In genomic region chr20:40286991-40287531, GRCh38 we compare ENCODE assay signal across 12 cellular contexts.
DNase-seq lines count a peak whose midpoint lies in the region; ATAC-seq, FAIRE-seq and TF ChIP-seq lines count a peak whose summit lies in the region.
"Had no signal": no experiment of that assay in that cellular context is flagged by ENCODE, and none has a peak within 500 bp of the region (broad histone marks: within the 10 kb centered on the region; RNA-seq: fewer than 3 reads in every experiment).

No MANE protein-coding gene starts in this region.

- H4K20me1 ChIP-seq in keratinocyte (ENCODE audit: control insufficient read depth, extremely low read depth, insufficient read depth, low read length), result no peaks in the 10 kb centered on the region

- in situ Hi-C loops in gastrocnemius medialis (cut with MboI; ENCODE audit: low sequenced_read_pairs in 4 of 4), result loop anchor here in 2 of 4 donors (25.0 kb wide), 1 partner anchor 400 kb away; the partner anchor contains the start of gene MAFB (in 2 of the 2)

- no peaks in the 10 kb centered on the region for H3K9me3 Mint-ChIP-seq in MCF 10A (ENCODE audit: unreplicated experiment)
- no peaks in the 10 kb centered on the region for H3K9me3 Mint-ChIP-seq in CD8-positive, alpha-beta T cell

- FAIRE-seq in keratinocyte (lab: Jason Lieb, UNC), result peak; percentile 90
- FAIRE-seq: GM12878, islet of Langerhans had no signal

- intact Hi-C loops in MCF 10A (cut with micrococcal nuclease) (no loop called here), gastrocnemius medialis (cut with DNase I; ENCODE audit: low total_unique reads) (no loop called here)
- intact Hi-C loops in CD8-positive, alpha-beta T cell (cut with DNase I, micrococcal nuclease), result no loop called here

- ATAC-seq in gastrocnemius medialis, result peak; percentile 81 to 89
- ATAC-seq in GM18520 (IDR thresholded peaks at IDR 0.05; ENCODE audit: unreplicated experiment), result no peak
- ATAC-seq in CD8-positive, alpha-beta T cell, result no peak
- ATAC-seq: GM12878 had no signal

- H3K9me3 ChIP-seq in keratinocyte (ENCODE audit: control insufficient read depth, low read depth, low read length) (no peaks in the 10 kb centered on the region), gastrocnemius medialis (no peaks in the 10 kb centered on the region)
- H3K9me3 ChIP-seq in CD8-positive, alpha-beta T cell (ENCODE audit: low read length), result no peaks in the 10 kb centered on the region

- H3K27me3 ChIP-seq in keratinocyte (ENCODE audit: control insufficient read depth, extremely low read depth, insufficient read depth, low read length), result peaks cover 7% of the 10 kb centered on the region
- H3K27me3 ChIP-seq in gastrocnemius medialis, result no peaks in the 10 kb centered on the region
- H3K27me3 ChIP-seq in CD8-positive, alpha-beta T cell (ENCODE audit: insufficient read depth, low read length), result no peaks in the 10 kb centered on the region

- H3K4me1 Mint-ChIP-seq in MCF 10A (ENCODE audit: insufficient read depth, unreplicated experiment), result peaks cover 36% of the 10 kb centered on the region
- H3K4me1 Mint-ChIP-seq in CD8-positive, alpha-beta T cell (ENCODE audit: low read depth), result no peaks in the 10 kb centered on the region
- H3K4me1 Mint-ChIP-seq: CD4-positive, CD25-positive, alpha-beta regulatory T cell had no signal

- H3K36me3 ChIP-seq in keratinocyte (ENCODE audit: control insufficient read depth in 2 of 2, extremely low read depth in 1 of 2, insufficient read depth in 2 of 2, low read length in 2 of 2) (no peaks in the 10 kb centered on the region), gastrocnemius medialis (no peaks in the 10 kb centered on the region)
- no peaks in the 10 kb centered on the region for H3K36me3 ChIP-seq in CD8-positive, alpha-beta T cell (ENCODE audit: insufficient read depth, low read length)

- dilution Hi-C loops in keratinocyte (cut with MboI; ENCODE audit: extremely low pct_ligation_motif_present, low sequenced_read_pairs), result no loop called here

- no peak for TF ChIP-seq POLR2A in gastrocnemius medialis (IDR thresholded peaks at IDR 0.05)

- DNase-seq in LNCaP clone FGC (ENCODE audit: low read depth), result peak; percentile 97
- peak; percentile 98 for DNase-seq in MCF 10A (ENCODE audit: unreplicated experiment)
- peak; percentile 80 for DNase-seq in keratinocyte (ENCODE audit: low read depth, low spot score)
- peak; percentile 65 to 87 for DNase-seq in gastrocnemius medialis
- DNase-seq in NCI-H1694 treated with DMSO at 0.1 percent for 48 hours (lab: John Stamatoyannopoulos, UW), result no peak
- no peak for DNase-seq in CD8-positive, alpha-beta T cell
- DNase-seq in NCI-H1092 treated with DMSO at 0.1 percent for 48 hours (lab: John Stamatoyannopoulos, UW), result no peak
- DNase-seq: activated T-cell treated with anti-CD3 and anti-CD28 coated beads for 4 hours; CD4-positive, CD25-positive, alpha-beta regulatory T cell had no signal

- TF ChIP-seq CTCF in LNCaP clone FGC (IDR thresholded peaks at IDR 0.05; ENCODE audit: control insufficient read depth, extremely low read depth, insufficient read depth) (no peak), MCF 10A (IDR thresholded peaks at IDR 0.05; ENCODE audit: unreplicated experiment) (no peak), keratinocyte (optimal IDR thresholded peaks at IDR 0.05 in 1 of 3, IDR thresholded peaks at IDR 0.05 in 1 of 3, conservative IDR thresholded peaks at IDR 0.05 in 1 of 3; ENCODE audit: extremely low read depth in 1 of 3, insufficient read depth in 2 of 3, low read length in 3 of 3) (no peak), gastrocnemius medialis (IDR thresholded peaks at IDR 0.05 in 4 of 5, conservative IDR thresholded peaks at IDR 0.05 in 1 of 5) (no peak)
- TF ChIP-seq CTCF in CD8-positive, alpha-beta T cell (IDR thresholded peaks at IDR 0.05), result no peak

- H3K27me3 Mint-ChIP-seq in MCF 10A (ENCODE audit: insufficient read depth, unreplicated experiment), result no peaks in the 10 kb centered on the region
- peaks cover 3% of the 10 kb centered on the region for H3K27me3 Mint-ChIP-seq in CD8-positive, alpha-beta T cell (ENCODE audit: low read depth)
- H3K27me3 Mint-ChIP-seq: CD4-positive, CD25-positive, alpha-beta regulatory T cell had no signal

- no peak overlapping the region for H2AFZ ChIP-seq in keratinocyte (ENCODE audit: control insufficient read depth, low read length)

- H3K9ac ChIP-seq in keratinocyte (ENCODE audit: control insufficient read depth, extremely low read depth, insufficient read depth, low read length), result no peak overlapping the region

- H3K4me3 ChIP-seq in LNCaP clone FGC (ENCODE audit: low read depth, low read length) (no peak overlapping the region), keratinocyte (ENCODE audit: control insufficient read depth in 2 of 3, extremely low read depth in 1 of 3, insufficient read depth in 2 of 3, low read depth in 1 of 3, low read length in 3 of 3) (no peak overlapping the region), gastrocnemius medialis (no peak overlapping the region)
- no peak overlapping the region for H3K4me3 ChIP-seq in CD8-positive, alpha-beta T cell (ENCODE audit: low read depth, low read length)
- H3K4me3 ChIP-seq: GM12878 had no signal

- no peaks in the 10 kb centered on the region for H3K36me3 Mint-ChIP-seq in MCF 10A (ENCODE audit: insufficient read depth, unreplicated experiment)
- no peaks in the 10 kb centered on the region for H3K36me3 Mint-ChIP-seq in CD8-positive, alpha-beta T cell
- H3K36me3 Mint-ChIP-seq: CD4-positive, CD25-positive, alpha-beta regulatory T cell had no signal

- H3K4me3 Mint-ChIP-seq in MCF 10A (ENCODE audit: unreplicated experiment), result peak overlapping the region; percentile 40
- H3K4me3 Mint-ChIP-seq in CD8-positive, alpha-beta T cell, result no peak overlapping the region
- H3K4me3 Mint-ChIP-seq: CD4-positive, CD25-positive, alpha-beta regulatory T cell had no signal

- H3K4me1 ChIP-seq in keratinocyte (ENCODE audit: control insufficient read depth, extremely low read depth, insufficient read depth, low read length) (peaks cover 30% of the 10 kb centered on the region), gastrocnemius medialis (peaks cover 21 to 28% of the 10 kb centered on the region in 2 donors)
- no peaks in the 10 kb centered on the region for H3K4me1 ChIP-seq in CD8-positive, alpha-beta T cell (ENCODE audit: insufficient read depth, low read length)

- H3K9me1 ChIP-seq in keratinocyte (ENCODE audit: control insufficient read depth, extremely low read depth, insufficient read depth, low read length), result no peaks in the 10 kb centered on the region

- H3K27ac ChIP-seq in keratinocyte (ENCODE audit: control insufficient read depth, insufficient read depth, low read length) (no peak overlapping the region), gastrocnemius medialis (peak overlapping the region; percentile 58 to 82 (median 74))
- no peak overlapping the region for H3K27ac ChIP-seq in CD8-positive, alpha-beta T cell (ENCODE audit: low read depth, low read length)

- peak overlapping the region; percentile 9 for H3K4me2 ChIP-seq in keratinocyte (ENCODE audit: control insufficient read depth, extremely low read depth, insufficient read depth, low read depth, low read length)

- no peaks in the 10 kb centered on the region for H3K79me2 ChIP-seq in keratinocyte (ENCODE audit: control insufficient read depth, insufficient read depth, low read length)

- CTCF ChIA-PET in MCF 10A (lab: Yijun Ruan, JAX), result interaction anchor here (0.6 to 6.9 kb wide), 39 partner anchors 9 to 1900 kb away, joined by 3 to 71 read pairs (median 4); partner anchors contain the start of gene MAFB
- CTCF ChIA-PET in CD8-positive, alpha-beta T cell (lab: Charles Lee), result no interaction called here

- no TSS peak for BruUV-seq in MCF 10A (replicated peaks; lab: Mats Ljungman, UMichigan)

- POLR2A ChIA-PET in MCF 10A (lab: Yijun Ruan, JAX), result interaction anchor here (0.6 to 6.3 kb wide), 38 partner anchors 9 to 512 kb away, joined by 3 to 105 read pairs (median 4); partner anchors contain the start of gene MAFB
- POLR2A ChIA-PET in CD8-positive, alpha-beta T cell (lab: Charles Lee), result no interaction called here

- H3K27ac Mint-ChIP-seq in MCF 10A (ENCODE audit: low read depth, unreplicated experiment), result peak overlapping the region; percentile 92
- H3K27ac Mint-ChIP-seq in CD8-positive, alpha-beta T cell, result no peak overlapping the region
- H3K27ac Mint-ChIP-seq: CD4-positive, CD25-positive, alpha-beta regulatory T cell had no signal

Comparison
In these comparisons a context has a peak if more than half of its experiments do, and no peak if none do; other contexts are left out.
1. DNase-seq: peak in LNCaP clone FGC (single experiment), MCF 10A (single experiment), keratinocyte (single experiment) and gastrocnemius medialis (2 of 2); none in NCI-H1694 treated with DMSO at 0.1 percent for 48 hours (single experiment), CD8-positive, alpha-beta T cell (0 of 7) and NCI-H1092 treated with DMSO at 0.1 percent for 48 hours (single experiment).
2. H3K27ac ChIP-seq: peak in gastrocnemius medialis (4 of 4); none in keratinocyte (single experiment) and CD8-positive, alpha-beta T cell (single experiment).
3. ATAC-seq: peak in gastrocnemius medialis (2 of 2); none in GM18520 (single experiment) and CD8-positive, alpha-beta T cell (single experiment).